ENCODE assay signal across 19 cellular contexts in the genomic region with DNA sequence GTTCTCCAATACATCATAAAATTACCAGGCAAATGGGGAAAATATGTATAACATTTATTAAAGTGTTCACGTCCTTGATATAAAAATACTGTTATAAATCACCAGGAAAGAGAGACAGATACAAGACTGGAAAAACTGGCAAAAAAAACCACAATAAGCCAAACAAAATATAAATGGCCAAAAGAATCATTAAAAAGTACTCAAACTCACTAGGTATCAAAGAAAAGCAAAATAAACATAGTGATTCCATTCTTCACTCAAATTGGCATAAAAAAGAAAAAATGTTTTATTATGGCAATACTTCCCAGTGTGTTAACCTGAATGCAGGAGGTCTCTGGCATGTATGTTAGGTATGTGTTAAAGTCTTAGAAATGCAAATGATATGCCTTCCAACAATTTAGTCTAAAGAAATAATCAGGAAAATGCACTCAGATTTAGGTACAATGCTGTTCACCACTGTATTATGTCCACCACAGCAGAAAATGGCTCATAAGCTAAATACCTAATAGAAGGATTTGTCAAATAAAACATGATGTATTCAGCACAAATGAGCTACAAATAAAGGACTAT. TPM values are rescaled to one million over a fixed set of nuclear protein-coding genes. Genes with fewer than 3 reads are reported as not detected.
DNase-seq lines count a peak whose midpoint lies in the region; ATAC-seq, FAIRE-seq and TF ChIP-seq lines count a peak whose summit lies in the region.
"Had no signal": no experiment of that assay in that cellular context is flagged by ENCODE, and none has a peak within 500 bp of the region (broad histone marks: within the 10 kb centered on the region; RNA-seq: fewer than 3 reads in every experiment).

No MANE protein-coding gene starts in this region.

- H3K4me2 ChIP-seq in HepG2 (ENCODE audit: low read depth, low read length) (no peak overlapping the region), mammary epithelial cell (ENCODE audit: insufficient read depth, low read depth, low read length) (no peak overlapping the region)

- no peak for TF ChIP-seq RAD21 in HepG2 (CRISPR knock-in tag; IDR thresholded peaks at IDR 0.05)

- H3K27ac Mint-ChIP-seq in central memory CD8-positive, alpha-beta T cell (ENCODE audit: low read depth): peak overlapping the region; percentile 32
- H3K27ac Mint-ChIP-seq: CD4-positive, CD25-positive, alpha-beta regulatory T cell had no signal

- no peaks in the 10 kb centered on the region for H3K27me3 Mint-ChIP-seq in central memory CD8-positive, alpha-beta T cell
- H3K27me3 Mint-ChIP-seq: CD4-positive, CD25-positive, alpha-beta regulatory T cell had no signal

- H3K4me1 Mint-ChIP-seq in central memory CD8-positive, alpha-beta T cell: peaks cover 20% of the 10 kb centered on the region

- no peak overlapping the region for H3K4me3 Mint-ChIP-seq in central memory CD8-positive, alpha-beta T cell
- H3K4me3 Mint-ChIP-seq: CD4-positive, CD25-positive, alpha-beta regulatory T cell had no signal

- H3K9me3 ChIP-seq in HepG2 (ENCODE audit: low read length) (no peaks in the 10 kb centered on the region), right lobe of liver (no peaks in the 10 kb centered on the region), SK-N-MC (ENCODE audit: low read depth, low read length) (no peaks in the 10 kb centered on the region), mammary epithelial cell (replicated peaks; ENCODE audit: insufficient read depth, low read length) (no peaks in the 10 kb centered on the region)
- H3K9me3 ChIP-seq: BLaER1 treated with 17β-estradiol and CSF1 and Interleukin-3, amounts not matched to agents 10 nM and 100 nM had no signal

- H3K27ac ChIP-seq in HepG2 (ENCODE audit: extremely low read length, insufficient read depth, low read length) (no peak overlapping the region), right lobe of liver (no peak overlapping the region), SK-N-MC (0 out of 2 replicates have a peak overlapping the region, but pooled peaks have one; percentile 2), mammary epithelial cell (ENCODE audit: insufficient read depth, low read depth, low read length) (no peak overlapping the region)
- H3K27ac ChIP-seq: 22Rv1; BLaER1 treated with 17β-estradiol and CSF1 and Interleukin-3, amounts not matched to agents 10 nM and 100 nM; HL-60 had no signal

- H3K9ac ChIP-seq in HepG2 (ENCODE audit: insufficient read depth, low read depth, low read length) (no peak overlapping the region), SK-N-MC (ENCODE audit: insufficient read length) (no peak overlapping the region), mammary epithelial cell (ENCODE audit: insufficient read depth, low read length) (no peak overlapping the region)
- H3K9ac ChIP-seq: BLaER1 treated with 17β-estradiol and CSF1 and Interleukin-3, amounts not matched to agents 10 nM and 100 nM had no signal

- H2AFZ ChIP-seq in HepG2 (ENCODE audit: low read length): no peak overlapping the region
- H2AFZ ChIP-seq in mammary epithelial cell (ENCODE audit: low read depth, low read length): no peak overlapping the region

- H4K20me1 ChIP-seq in HepG2 (ENCODE audit: insufficient read depth, low read length) (no peaks in the 10 kb centered on the region; the same call in 1 of the 2 replicates), mammary epithelial cell (ENCODE audit: insufficient read depth, low read length) (no peaks in the 10 kb centered on the region)

- FAIRE-seq in HepG2 (lab: Jason Lieb, UNC): no peak
- FAIRE-seq: GM19239, H1, K562 had no signal

- H3K79me2 ChIP-seq in HepG2 (ENCODE audit: insufficient read depth, low read length): peaks cover 88% of the 10 kb centered on the region
- H3K79me2 ChIP-seq in mammary epithelial cell (ENCODE audit: insufficient read depth, low read length): peaks cover 57% of the 10 kb centered on the region

- no peaks in the 10 kb centered on the region for H3K27me3 ChIP-seq in HepG2 (ENCODE audit: control insufficient read depth in 1 of 2, insufficient read depth in 2 of 2, low read length in 2 of 2)
- H3K27me3 ChIP-seq in right lobe of liver: no peaks in the 10 kb centered on the region
- H3K27me3 ChIP-seq in mammary epithelial cell (ENCODE audit: insufficient read depth, low read length): no peaks in the 10 kb centered on the region
- H3K27me3 ChIP-seq: BLaER1 treated with 17β-estradiol and CSF1 and Interleukin-3, amounts not matched to agents 10 nM and 100 nM had no signal

- H3K4me1 ChIP-seq in HepG2 (ENCODE audit: insufficient read depth, low read length): peaks cover 38% of the 10 kb centered on the region
- peaks cover 0 to 10% (median 4%) of the 10 kb centered on the region in 4 donors for H3K4me1 ChIP-seq in right lobe of liver
- H3K4me1 ChIP-seq in mammary epithelial cell (ENCODE audit: insufficient read depth, low read length): no peaks in the 10 kb centered on the region

- POLR2A ChIA-PET in HepG2 (lab: Yijun Ruan, JAX): interaction anchor here (1.8 kb wide), 1 partner anchor 18 kb away, joined by 4 read pairs; no protein-coding TSS in a partner anchor

- DNase-seq in HepG2 (ENCODE audit: low spot score) (no peak), right lobe of liver (no peak), SK-N-MC (ENCODE audit: low read depth, low spot score) (no peak), mammary epithelial cell (no peak), NCI-H1105 treated with DMSO at 0.1 percent for 48 hours (lab: John Stamatoyannopoulos, UW) (no peak)
- DNase-seq in central memory CD8-positive, alpha-beta T cell (ENCODE audit: low spot score in 2 of 2): no peak
- DNase-seq: AML-193; CD4-positive, CD25-positive, alpha-beta regulatory T cell; DMS53; GF-D8; HCEC 1CT had no signal

- intact Hi-C loops in HepG2 (cut with micrococcal nuclease; ENCODE audit: unreplicated experiment) (no loop called here), right lobe of liver (cut with DNase I) (no loop called here), mammary epithelial cell (cut with micrococcal nuclease) (no loop called here)

- H3K36me3 Mint-ChIP-seq in central memory CD8-positive, alpha-beta T cell (ENCODE audit: insufficient read depth): peaks cover 4% of the 10 kb centered on the region

- BruUV-seq in HepG2 (replicated peaks; lab: Mats Ljungman, UMichigan) (no TSS peak), mammary epithelial cell (replicated peaks; lab: Mats Ljungman, UMichigan) (no TSS peak)

- dilution Hi-C loops in mammary epithelial cell (cut with HindIII; ENCODE audit: low sequenced_read_pairs): no loop called here

- H3K9me3 Mint-ChIP-seq in central memory CD8-positive, alpha-beta T cell: no peaks in the 10 kb centered on the region
- H3K9me3 Mint-ChIP-seq: CD4-positive, CD25-positive, alpha-beta regulatory T cell had no signal

- in situ Hi-C loops in HepG2 (cut with HindIII; ENCODE audit: extremely low pct_ligation_motif_present, low pct_unique_long_range_greater_than_20kb): no loop called here
- in situ Hi-C loops in mammary epithelial cell (cut with MboI; ENCODE audit: low sequenced_read_pairs in 2 of 2): no loop called here

- no peak overlapping the region for H3K4me3 ChIP-seq in HepG2 (replicated peaks in 1 of 3; ENCODE audit: insufficient read depth in 1 of 3, low read depth in 2 of 3, low read length in 3 of 3)
- H3K4me3 ChIP-seq in right lobe of liver: no peak overlapping the region
- no peak overlapping the region for H3K4me3 ChIP-seq in SK-N-MC
- H3K4me3 ChIP-seq in mammary epithelial cell (replicated peaks in 1 of 3; ENCODE audit: insufficient read depth in 1 of 3, low read depth in 2 of 3, low read length in 3 of 3): no peak overlapping the region
- H3K4me3 ChIP-seq: BLaER1 treated with 17β-estradiol and CSF1 and Interleukin-3, amounts not matched to agents 10 nM and 100 nM; K562 had no signal

- WGBS in HepG2 (ENCODE audit: low lambda C conversion rate): 96% methylated on average over 1 of the region's 1 CpG
- 65% methylated on average over 1 of the region's 1 CpG for WGBS in right lobe of liver (ENCODE audit: insufficient coverage, low coverage, low lambda C conversion rate, missing lambda C conversion rate)
- 90% methylated on average over 1 of the region's 1 CpG for WGBS in mammary epithelial cell (ENCODE audit: low coverage, missing lambda C conversion rate)

- H3K36me3 ChIP-seq in HepG2 (replicated peaks in 1 of 2; ENCODE audit: control insufficient read depth in 1 of 2, insufficient read depth in 2 of 2, low read length in 2 of 2) (no peaks in the 10 kb centered on the region; a peak in 1 of 5 replicates), right lobe of liver (no peaks in the 10 kb centered on the region), SK-N-MC (ENCODE audit: insufficient read depth, low read length) (no peaks in the 10 kb centered on the region), mammary epithelial cell (ENCODE audit: insufficient read depth, low read length) (no peaks in the 10 kb centered on the region)

- ATAC-seq in HepG2: no peak
- ATAC-seq in right lobe of liver: no peak
- ATAC-seq in central memory CD8-positive, alpha-beta T cell (replicated peaks; ENCODE audit: extremely low read depth, poor library complexity, severe bottlenecking): no peak
- no peak for ATAC-seq in HG03095 (IDR thresholded peaks at IDR 0.05; ENCODE audit: unreplicated experiment)
- ATAC-seq in HG03469 (IDR thresholded peaks at IDR 0.05; ENCODE audit: unreplicated experiment): no peak
- ATAC-seq: K562 had no signal

- TF ChIP-seq CTCF in HepG2 (CRISPR knock-in tag; IDR thresholded peaks at IDR 0.05) (no peak), right lobe of liver (IDR thresholded peaks at IDR 0.05) (no peak), mammary epithelial cell (conservative IDR thresholded peaks at IDR 0.05 in 1 of 2, IDR thresholded peaks at IDR 0.05 in 1 of 2; ENCODE audit: extremely low read depth in 1 of 2, insufficient read depth in 1 of 2, low read depth in 1 of 2, low read length in 2 of 2) (no peak)

- TF ChIP-seq EP300 in HepG2 (IDR thresholded peaks at IDR 0.05; ENCODE audit: low read depth in 2 of 2, low read length in 2 of 2) (no peak), HepG2 (CRISPR knock-in tag; IDR thresholded peaks at IDR 0.05; ENCODE audit: borderline replicate concordance) (no peak)

- TF ChIP-seq POLR2A in HepG2 (IDR thresholded peaks at IDR 0.05; ENCODE audit: insufficient read depth in 1 of 2, low read depth in 2 of 2, low read length in 2 of 2) (no peak), right lobe of liver (IDR thresholded peaks at IDR 0.05) (no peak)

- CTCF ChIA-PET in HepG2 (lab: Yijun Ruan, JAX; ENCODE audit: low intra/inter-chr PET ratio, low total read pairs) (no interaction called here), mammary epithelial cell (lab: Charles Lee; ENCODE audit: low non-redundant PET) (interaction anchor here (0.5 kb wide), 1 partner anchor 147 kb away, joined by 3 read pairs; no protein-coding TSS in a partner anchor)

RNA-seq across cellular contexts. Expression of a gene that starts 21.4 kb away (rescaled TPM):
- total RNA-seq in HepG2 (2016; rRNA removed; fragmentation: Illumina TruSeq; extraction: Trizol) (26.2 and 42.2 TPM in 2 replicates), right lobe of liver (10 to 100 TPM; 23.4 to 41.1 (median 30.5) TPM), mammary epithelial cell (10 to 100 TPM; 23.8 to 26.1 TPM)
- 4.3 and 5.6 TPM in 2 replicates for total RNA-seq in HepG2 (2016; cell fraction: cytosol; rRNA removed; fragmentation: Illumina TruSeq; extraction: Trizol; ENCODE audit: low read depth)
- total RNA-seq in HepG2 (2016; cell fraction: insoluble cytoplasmic fraction; rRNA removed; fragmentation: Illumina TruSeq; extraction: Trizol): 21.6 and 43.4 TPM in 2 replicates
- 13.7 and 14.0 TPM in 2 replicates for total RNA-seq in HepG2 (2016; cell fraction: membrane; rRNA removed; fragmentation: Illumina TruSeq; extraction: Trizol)
- 55.7 and 64.6 TPM in 2 replicates for total RNA-seq in HepG2 (2016; cell fraction: nucleus; rRNA removed; fragmentation: Illumina TruSeq; extraction: Trizol)
- polyA plus RNA-seq in HepG2 (2011; rRNA removed) (51.2 and 62.5 TPM in 2 replicates), mammary epithelial cell (13.1 TPM)
- polyA plus RNA-seq in HepG2 (2011; cell fraction: cytosol; rRNA removed): 45.9 and 54.4 TPM in 2 replicates
- 89.0 and 99.9 TPM in 2 replicates for polyA plus RNA-seq in HepG2 (2011; cell fraction: nucleus; rRNA removed)
- 49.8 and 58.0 TPM in 2 replicates for polyA plus RNA-seq in HepG2 (2012)
- 1.7 TPM in 2 replicates for polyA plus RNA-seq in HepG2 (2016; cell fraction: cytosol; fragmentation: Illumina TruSeq; extraction: Trizol; ENCODE audit: low read depth)
- polyA plus RNA-seq in HepG2 (2016; cell fraction: insoluble cytoplasmic fraction; fragmentation: Illumina TruSeq; extraction: Trizol; ENCODE audit: low read depth): 15.4 and 17.3 TPM in 2 replicates
- polyA plus RNA-seq in HepG2 (2016; cell fraction: membrane; fragmentation: Illumina TruSeq; extraction: Trizol; ENCODE audit: low read depth): 4.1 and 4.6 TPM in 2 replicates
- 65.1 and 71.7 TPM in 2 replicates for polyA plus RNA-seq in HepG2 (2016; cell fraction: nucleus; fragmentation: Illumina TruSeq; extraction: Trizol; ENCODE audit: insufficient read depth, low read depth)
- polyA minus RNA-seq in HepG2 (2011; rRNA and poly(A)+ RNA removed; ENCODE audit: low replicate concordance): 17.1 and 162 TPM in 2 replicates
- polyA minus RNA-seq in HepG2 (2011; cell fraction: cytosol; rRNA and poly(A)+ RNA removed): 41.3 and 62.3 TPM in 2 replicates
- 80.1 and 108 TPM in 2 replicates for polyA minus RNA-seq in HepG2 (2011; cell fraction: nucleus; rRNA and poly(A)+ RNA removed)
- polyA minus RNA-seq in mammary epithelial cell: 29.3 TPM
